1 cellular context compared by ENCODE assay signal in genomic region chr3:136838641-136839555, GRCh38.
TF ChIP-seq lines count a peak whose summit lies in the region.

No MANE protein-coding gene starts in this region.

TF ChIP-seq in SK-N-SH, 30 proteins besides CTCF, POLR2A, EP300 and RAD21 (continued from another document):
- TF ChIP-seq RFX5 (IDR thresholded peaks at IDR 0.05; ENCODE audit: low read length) (no peak), IRF3 (IDR thresholded peaks at IDR 0.05; ENCODE audit: low read depth, low read length) (no peak), CHD2 (IDR thresholded peaks at IDR 0.05; ENCODE audit: low read length, partially characterized antibody) (no peak), FOXJ3 (CRISPR knock-in tag; IDR thresholded peaks at IDR 0.05) (no peak), NRF1 (IDR thresholded peaks at IDR 0.05; ENCODE audit: low read depth, low read length) (no peak), TCF12 (IDR thresholded peaks at IDR 0.05) (peak; percentile 68), POLR2AphosphoS5 (IDR thresholded peaks at IDR 0.05; ENCODE audit: low read depth, low read length) (no peak), USF2 (IDR thresholded peaks at IDR 0.05; ENCODE audit: borderline replicate concordance, low read depth, low read length) (no peak), EZH2phosphoT487 (IDR thresholded peaks at IDR 0.05; ENCODE audit: borderline replicate concordance, low read depth) (no peak), SMC3 (IDR thresholded peaks at IDR 0.05; ENCODE audit: low read depth, low read length) (no peak), ELF1 (IDR thresholded peaks at IDR 0.05) (no peak), JUND (IDR thresholded peaks at IDR 0.05) (peak; percentile 74), MAX (IDR thresholded peaks at IDR 0.05; ENCODE audit: low read depth) (no peak), RXRA (IDR thresholded peaks at IDR 0.05; ENCODE audit: borderline replicate concordance, low read depth) (peak; percentile 7; the same call in 1 of the 2 replicates), TEAD4 (IDR thresholded peaks at IDR 0.05; ENCODE audit: borderline replicate concordance, insufficient read depth) (no peak), FOSL2 (IDR thresholded peaks at IDR 0.05; ENCODE audit: borderline replicate concordance, low read depth) (peak; percentile 65), REST (IDR thresholded peaks at IDR 0.05; ENCODE audit: low read depth, low read length) (no peak), SIN3A (IDR thresholded peaks at IDR 0.05; ENCODE audit: borderline replicate concordance, low read depth, low read length) (no peak), FOXM1 (IDR thresholded peaks at IDR 0.05; ENCODE audit: low read depth) (peak; percentile 73), MEF2A (IDR thresholded peaks at IDR 0.05; ENCODE audit: borderline replicate concordance, low read depth) (0 out of 2 replicates have a peak, but pooled peaks have one; percentile 5)
